Comparison of ENCODE assay signal across 1 cellular context in the genomic region with DNA sequence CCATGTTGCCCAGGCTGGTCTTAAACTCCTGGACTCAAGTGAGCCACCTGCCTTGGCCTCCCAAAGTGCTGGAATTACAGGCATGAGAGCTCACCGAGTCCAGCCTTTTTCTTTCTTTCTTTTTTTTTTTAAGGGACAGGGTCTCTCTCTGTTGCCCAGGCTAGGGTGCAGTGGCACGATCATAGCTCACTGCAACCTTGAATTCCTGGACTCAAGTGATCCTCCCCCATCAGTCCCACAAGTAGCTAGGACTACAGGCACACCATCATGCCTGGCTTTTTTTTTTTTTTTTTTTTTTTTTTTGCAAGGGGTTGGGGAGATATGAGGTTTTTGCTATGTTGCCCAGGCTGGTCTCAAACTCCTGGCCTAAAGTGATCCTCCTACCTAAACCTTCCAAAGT.
A peak's percentile ranks its signal among the peaks of the same experiment; 100 is the strongest.
TF ChIP-seq lines count a peak whose summit lies in the region.

No MANE protein-coding gene starts in this region.

TF ChIP-seq in HepG2, 621 proteins besides CTCF, POLR2A, EP300 and RAD21 (continued from another document):
- TF ChIP-seq, protein P1, sequence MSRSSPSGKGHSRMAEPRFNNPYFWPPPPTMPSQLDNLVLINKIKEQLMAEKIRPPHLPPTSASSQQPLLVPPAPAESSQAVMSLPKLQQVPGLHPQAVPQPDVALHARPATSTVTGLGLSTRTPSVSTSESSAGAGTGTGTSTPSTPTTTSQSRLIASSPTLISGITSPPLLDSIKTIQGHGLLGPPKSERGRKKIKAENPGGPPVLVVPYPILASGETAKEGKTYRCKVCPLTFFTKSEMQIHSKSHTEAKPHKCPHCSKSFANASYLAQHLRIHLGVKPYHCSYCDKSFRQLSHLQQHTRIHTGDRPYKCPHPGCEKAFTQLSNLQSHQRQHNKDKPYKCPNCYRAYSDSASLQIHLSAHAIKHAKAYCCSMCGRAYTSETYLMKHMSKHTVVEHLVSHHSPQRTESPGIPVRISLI (CRISPR knock-in tag; IDR thresholded peaks at IDR 0.05; ENCODE audit: borderline replicate concordance), result peak; percentile 54; the same call in 1 of the 2 replicates
- TF ChIP-seq ZBTB8A (CRISPR knock-in tag; IDR thresholded peaks at IDR 0.05; ENCODE audit: borderline replicate concordance, low read depth), result no peak
- no peak for TF ChIP-seq ZNF543 (CRISPR knock-in tag; IDR thresholded peaks at IDR 0.05)
- TF ChIP-seq HNF4A (CRISPR knock-in tag; IDR thresholded peaks at IDR 0.05), result no peak
TF ChIP-seq in HepG2: peak in this region for 2.
